Comparison of ENCODE assay signal across 22 cellular contexts in genomic region chr9:136862849-136863622, GRCh38. TPM values are rescaled to one million over a fixed set of nuclear protein-coding genes. Genes with fewer than 3 reads are reported as not detected.
A peak's percentile ranks its signal among the peaks of the same experiment; 100 is the strongest.
DNase-seq lines count a peak whose midpoint lies in the region; ATAC-seq and TF ChIP-seq lines count a peak whose summit lies in the region.
"Had no signal": no experiment of that assay in that cellular context is flagged by ENCODE, and none has a peak within 500 bp of the region (broad histone marks: within the 10 kb centered on the region; RNA-seq: fewer than 3 reads in every experiment).

No MANE protein-coding gene starts in this region.

- no peaks in the 10 kb centered on the region for H3K27me3 Mint-ChIP-seq in natural killer cell treated with Interleukin-12 subunit alpha and Interleukin-12 subunit beta and Interleukin-15 and Interleukin-18, amount 100 ng/mL, for 72 hours
- H3K27me3 Mint-ChIP-seq in natural killer cell (ENCODE audit: low read depth in 2 of 2): no peaks in the 10 kb centered on the region
- no peaks in the 10 kb centered on the region for H3K27me3 Mint-ChIP-seq in endodermal cell (ENCODE audit: insufficient read depth)
- H3K27me3 Mint-ChIP-seq: activated CD4-positive, alpha-beta memory T cell treated with anti-CD3 and anti-CD28 coated beads for 36 hours; CD4-positive, alpha-beta memory T cell; naive B cell; stimulated activated naive CD8-positive, alpha-beta T cell treated with anti-CD3 and anti-CD28 coated beads, Interleukin-15, Interleukin-2, amounts not matched to agents 100 ng/mL and 50 ng/mL, for 24 hours; T-cell had no signal

- no peak for DNase-seq in natural killer cell treated with Interleukin-12 subunit alpha and Interleukin-12 subunit beta and Interleukin-15 and Interleukin-18, amount 100 ng/mL, for 72 hours (ENCODE audit: low spot score)
- DNase-seq in natural killer cell (no peak), endodermal cell (peak; percentile 29), mucosa of descending colon (peak in 2 of 3 donors; percentile 22 to 47), NCI-H524 (lab: John Stamatoyannopoulos, UW) (no peak), OCI-M2 (lab: John Stamatoyannopoulos, UW; ENCODE audit: unreplicated experiment) (no peak), NCI-H2227 treated with DMSO at 0.1 percent for 48 hours (lab: John Stamatoyannopoulos, UW) (no peak)
- DNase-seq: activated CD4-positive, alpha-beta memory T cell treated with anti-CD3 and anti-CD28 coated beads for 36 hours; activated naive CD4-positive, alpha-beta T cell treated with anti-CD3 and anti-CD28 coated beads, Interleukin-2, amount 50 U/mL, for 16 hours; activated T-cell treated with anti-CD3 and anti-CD28 coated beads, Interleukin-2, amount 50 U/mL, for 72 hours; foreskin melanocyte; naive B cell; NCI-H1048; RPMI8226; stimulated activated CD4-positive, alpha-beta T cell treated with anti-CD3 and anti-CD28 coated beads, Interleukin-1b, Interleukin-23, amount 100 ng/mL, for 48 hours had no signal

- H3K36me3 ChIP-seq in endodermal cell (ENCODE audit: control insufficient read depth, insufficient read depth, low read length): peaks cover 34% of the 10 kb centered on the region
- H3K36me3 ChIP-seq in mucosa of descending colon (ENCODE audit: low read depth): no peaks in the 10 kb centered on the region

- ATAC-seq in natural killer cell treated with Interleukin-12 subunit alpha and Interleukin-12 subunit beta and Interleukin-15 and Interleukin-18, amount 100 ng/mL, for 72 hours: no peak
- ATAC-seq in natural killer cell (no peak), mucosa of descending colon (no peak)
- ATAC-seq: activated CD4-positive, CD25-positive, alpha-beta regulatory T cell treated with anti-CD3 and anti-CD28 coated beads, Interleukin-2, amount 50 U/mL, for 24 hours; activated T-cell treated with anti-CD3 and anti-CD28 coated beads, Interleukin-2, amount 50 U/mL, for 72 hours; GM23338; T-cell had no signal

- H3K9ac ChIP-seq in endodermal cell (ENCODE audit: extremely low read depth, low read length, poor library complexity, severe bottlenecking): no peak overlapping the region

- peaks cover 4% of the 10 kb centered on the region for H3K36me3 Mint-ChIP-seq in natural killer cell treated with Interleukin-12 subunit alpha and Interleukin-12 subunit beta and Interleukin-15 and Interleukin-18, amount 100 ng/mL, for 72 hours
- H3K36me3 Mint-ChIP-seq in natural killer cell (no peaks in the 10 kb centered on the region), endodermal cell (ENCODE audit: low read depth) (peaks cover 34% of the 10 kb centered on the region)
- H3K36me3 Mint-ChIP-seq: naive B cell had no signal

- peaks cover 14 to 15% of the 10 kb centered on the region in 2 donors for H3K4me1 Mint-ChIP-seq in natural killer cell treated with Interleukin-12 subunit alpha and Interleukin-12 subunit beta and Interleukin-15 and Interleukin-18, amount 100 ng/mL, for 72 hours (ENCODE audit: low read depth in 2 of 2)
- H3K4me1 Mint-ChIP-seq in natural killer cell: peaks cover 12 to 16% of the 10 kb centered on the region in 2 donors
- H3K4me1 Mint-ChIP-seq in endodermal cell: peaks cover 3% of the 10 kb centered on the region

- no peak for TF ChIP-seq CTCF in natural killer cell (IDR thresholded peaks at IDR 0.05)
- no peak for TF ChIP-seq CTCF in endodermal cell (conservative IDR thresholded peaks at IDR 0.05)
- no peak for TF ChIP-seq CTCF in mucosa of descending colon (IDR thresholded peaks at IDR 0.05)

- H3K27ac ChIP-seq in endodermal cell (ENCODE audit: low read depth, low read length): no peak overlapping the region
- H3K27ac ChIP-seq: dorsolateral prefrontal cortex, thoracic aorta had no signal

- WGBS in endodermal cell (ENCODE audit: insufficient coverage in 1 of 2, insufficient read length in 1 of 2), 2 experiments: 97 to 98% methylated on average over 19 to 31 of the region's 31 CpGs

- no peaks in the 10 kb centered on the region for H3K4me1 ChIP-seq in endodermal cell (ENCODE audit: control insufficient read depth, insufficient read depth, low read length)
- H3K4me1 ChIP-seq in mucosa of descending colon (ENCODE audit: low read depth): peaks cover 49% of the 10 kb centered on the region

- H3K4me3 ChIP-seq in endodermal cell (ENCODE audit: low read length) (no peak overlapping the region), mucosa of descending colon (no peak overlapping the region)
- H3K4me3 ChIP-seq: dorsolateral prefrontal cortex, GM23338, thoracic aorta had no signal

- peaks cover 12% of the 10 kb centered on the region for H3K9me3 ChIP-seq in endodermal cell (ENCODE audit: control insufficient read depth, low read length)
- no peaks in the 10 kb centered on the region for H3K9me3 ChIP-seq in mucosa of descending colon
- H3K9me3 ChIP-seq: thoracic aorta had no signal

- no peak overlapping the region for H3K4me3 Mint-ChIP-seq in natural killer cell treated with Interleukin-12 subunit alpha and Interleukin-12 subunit beta and Interleukin-15 and Interleukin-18, amount 100 ng/mL, for 72 hours
- H3K4me3 Mint-ChIP-seq in natural killer cell (no peak overlapping the region), endodermal cell (no peak overlapping the region)
- H3K4me3 Mint-ChIP-seq: activated CD4-positive, alpha-beta memory T cell treated with anti-CD3 and anti-CD28 coated beads for 36 hours; activated T-cell treated with anti-CD3 and anti-CD28 coated beads, Interleukin-2, amount 50 U/mL, for 72 hours; GM23338; stimulated activated naive CD8-positive, alpha-beta T cell treated with anti-CD3 and anti-CD28 coated beads, Interleukin-15, Interleukin-2, amounts not matched to agents 100 ng/mL and 50 ng/mL, for 24 hours; T-cell had no signal

- H3K27me3 ChIP-seq in endodermal cell (ENCODE audit: control insufficient read depth, insufficient read depth, low read length, poor library complexity, severe bottlenecking): no peaks in the 10 kb centered on the region
- H3K27me3 ChIP-seq: dorsolateral prefrontal cortex had no signal

- H3K27ac Mint-ChIP-seq in natural killer cell treated with Interleukin-12 subunit alpha and Interleukin-12 subunit beta and Interleukin-15 and Interleukin-18, amount 100 ng/mL, for 72 hours: peak overlapping the region; percentile 63 to 79
- peak overlapping the region in 1 of 2 donors; percentile 84 for H3K27ac Mint-ChIP-seq in natural killer cell
- no peak overlapping the region for H3K27ac Mint-ChIP-seq in endodermal cell
- H3K27ac Mint-ChIP-seq: GM23338 had no signal

- intact Hi-C loops in natural killer cell (cut with micrococcal nuclease): no loop called here
- intact Hi-C loops in mucosa of descending colon (cut with DNase I, micrococcal nuclease): no loop called here

- H3K9me3 Mint-ChIP-seq in natural killer cell treated with Interleukin-12 subunit alpha and Interleukin-12 subunit beta and Interleukin-15 and Interleukin-18, amount 100 ng/mL, for 72 hours: no peaks in the 10 kb centered on the region
- no peaks in the 10 kb centered on the region for H3K9me3 Mint-ChIP-seq in natural killer cell
- H3K9me3 Mint-ChIP-seq in endodermal cell: peaks cover 12% of the 10 kb centered on the region
- H3K9me3 Mint-ChIP-seq: activated CD4-positive, alpha-beta memory T cell treated with anti-CD3 and anti-CD28 coated beads for 36 hours; activated T-cell treated with anti-CD3 and anti-CD28 coated beads, Interleukin-2, amount 50 U/mL, for 72 hours; CD4-positive, alpha-beta memory T cell; naive B cell; stimulated activated naive CD8-positive, alpha-beta T cell treated with anti-CD3 and anti-CD28 coated beads, Interleukin-15, Interleukin-2, amounts not matched to agents 100 ng/mL and 50 ng/mL, for 24 hours; T-cell had no signal

RNA-seq across cellular contexts. Expression of gene EDF1, which starts 3.1 kb away (rescaled TPM):
- 100 to 1,000 TPM; 299 to 453 TPM for total RNA-seq in natural killer cell treated with Interleukin-12 subunit alpha and Interleukin-12 subunit beta and Interleukin-15 and Interleukin-18, amount 100 ng/mL, for 72 hours
- total RNA-seq in natural killer cell (100 to 1,000 TPM; 208 to 255 (median 227) TPM), endodermal cell (100 to 1,000 TPM; 326 to 339 TPM), mucosa of descending colon (100 to 1,000 TPM; 311 to 445 (median 397) TPM)
- polyA plus RNA-seq in endodermal cell (2013, experiment 1 of 2): 226 TPM
- 225 TPM for polyA plus RNA-seq in endodermal cell (2013, experiment 2 of 2)

RNA-seq across cellular contexts. Expression of gene MAMDC4, which starts 10.9 kb away (rescaled TPM):
- total RNA-seq in natural killer cell treated with Interleukin-12 subunit alpha and Interleukin-12 subunit beta and Interleukin-15 and Interleukin-18, amount 100 ng/mL, for 72 hours: 10 to 100 TPM; 16.0 to 17.2 TPM
- total RNA-seq in natural killer cell (1 to 10 TPM; 4.6 to 6.5 (median 5.8) TPM), endodermal cell (10 to 100 TPM in 1 of 2 donors, 1 to 10 TPM in 1; 6.8 to 15.4 TPM), mucosa of descending colon (10 to 100 TPM; 15.4 to 43.8 (median 18.5) TPM)
- polyA plus RNA-seq in endodermal cell (2013, experiment 1 of 2): 11.5 TPM
- 9.9 TPM for polyA plus RNA-seq in endodermal cell (2013, experiment 2 of 2)
- polyA plus RNA-seq: CD4-positive, alpha-beta memory T cell had no signal

RNA-seq across cellular contexts. Expression of gene PHPT1, which starts 13.8 kb away (rescaled TPM):
- 100 to 1,000 TPM in 1 of 2 donors, 10 to 100 TPM in 1; 71.5 to 108 TPM for total RNA-seq in natural killer cell treated with Interleukin-12 subunit alpha and Interleukin-12 subunit beta and Interleukin-15 and Interleukin-18, amount 100 ng/mL, for 72 hours
- 10 to 100 TPM; 63.5 to 69.8 (median 67.7) TPM for total RNA-seq in natural killer cell
- 100 to 1,000 TPM; 107 to 122 TPM for total RNA-seq in endodermal cell
- 171 TPM for polyA plus RNA-seq in endodermal cell (2013, experiment 1 of 2)
- 174 TPM for polyA plus RNA-seq in endodermal cell (2013, experiment 2 of 2)
- 100 to 1,000 TPM in 2 of 3 donors, 10 to 100 TPM in 1; 96.4 to 163 (median 102) TPM for total RNA-seq in mucosa of descending colon

RNA-seq across cellular contexts. Expression of gene AJM1, which starts 20.8 kb away (rescaled TPM):
- total RNA-seq in natural killer cell treated with Interleukin-12 subunit alpha and Interleukin-12 subunit beta and Interleukin-15 and Interleukin-18, amount 100 ng/mL, for 72 hours: 10 to 100 TPM in 1 of 2 donors, 1 to 10 TPM in 1; 7.8 to 11.2 TPM
- total RNA-seq in natural killer cell: 10 to 100 TPM; 26.6 to 35.6 (median 31.5) TPM
- 1 to 10 TPM; 1.4 to 3.5 TPM for total RNA-seq in endodermal cell
- polyA plus RNA-seq in endodermal cell (2013, experiment 1 of 2): 1.9 TPM
- 1.7 TPM for polyA plus RNA-seq in endodermal cell (2013, experiment 2 of 2)
- total RNA-seq in mucosa of descending colon: 10 to 100 TPM in 2 of 3 donors, 1 to 10 TPM in 1; 7.4 to 21.6 (median 16.4) TPM

RNA-seq across cellular contexts. Expression of gene TRAF2, which starts 23.3 kb away (rescaled TPM):
- 100 to 1,000 TPM in 1 of 2 donors, 10 to 100 TPM in 1; 55.7 to 107 TPM for total RNA-seq in natural killer cell treated with Interleukin-12 subunit alpha and Interleukin-12 subunit beta and Interleukin-15 and Interleukin-18, amount 100 ng/mL, for 72 hours
- total RNA-seq in natural killer cell: 10 to 100 TPM; 17.4 to 35.5 (median 25.0) TPM
- total RNA-seq in endodermal cell: 10 to 100 TPM; 45.9 to 55.1 TPM
- polyA plus RNA-seq in endodermal cell (2013, experiment 1 of 2): 20.1 TPM
- polyA plus RNA-seq in endodermal cell (2013, experiment 2 of 2): 20.4 TPM
- 10 to 100 TPM; 19.6 to 28.2 (median 21.1) TPM for total RNA-seq in mucosa of descending colon

Comparison
In these comparisons a context has a peak if more than half of its experiments do, and no peak if none do; other contexts are left out.
1. DNase-seq: peak in endodermal cell (single experiment) and mucosa of descending colon (2 of 3); none in natural killer cell treated with Interleukin-12 subunit alpha and Interleukin-12 subunit beta and Interleukin-15 and Interleukin-18, amount 100 ng/mL, for 72 hours (single experiment), natural killer cell (single experiment), NCI-H524 (0 of 2), OCI-M2 (single experiment) and NCI-H2227 treated with DMSO at 0.1 percent for 48 hours (single experiment).